In genomic region chr12:7107181-7108041, GRCh38 we compare ENCODE assay signal across 7 cellular contexts. TPM values are rescaled to one million over a fixed set of nuclear protein-coding genes. Genes with fewer than 3 reads are reported as not detected.
DNase-seq lines count a peak whose midpoint lies in the region; ATAC-seq and TF ChIP-seq lines count a peak whose summit lies in the region.

No MANE protein-coding gene starts in this region.

- intact Hi-C loops in prostate gland (cut with DNase I): loop anchor here (2.0 kb wide), 1 partner anchor 47 kb away; the partner anchor contains the start of gene C1S

- H3K36me3 ChIP-seq in H7 (replicated peaks; ENCODE audit: control insufficient read depth, insufficient read depth, low read length) (no peaks in the 10 kb centered on the region), prostate gland (no peaks in the 10 kb centered on the region)

- H3K9me3 ChIP-seq in T-helper 17 cell (ENCODE audit: control insufficient read depth, low read length, poor library complexity, severe bottlenecking): no peaks in the 10 kb centered on the region
- no peaks in the 10 kb centered on the region for H3K9me3 ChIP-seq in prostate gland

- DNase-seq in H7 (no peak), T-helper 17 cell (no peak), fibroblast of pulmonary artery (ENCODE audit: low read depth) (peak; percentile 26), prostate gland (ENCODE audit: low spot score) (no peak), NK-92 (lab: John Stamatoyannopoulos, UW; ENCODE audit: unreplicated experiment) (no peak), NCI-H2171 treated with DMSO at 0.1 percent for 48 hours (lab: John Stamatoyannopoulos, UW) (no peak)

- TF ChIP-seq CTCF in fibroblast of pulmonary artery (IDR thresholded peaks at IDR 0.05; ENCODE audit: low read length, missing control alignments) (no peak), prostate gland (IDR thresholded peaks at IDR 0.05) (no peak)

- peak overlapping the region; percentile 93 for H3K4me3 Mint-ChIP-seq in T-helper 17 cell

- peak overlapping the region; percentile 90 for H3K27ac Mint-ChIP-seq in T-helper 17 cell

- ATAC-seq in T-helper 17 cell (no peak), GM19463 (IDR thresholded peaks at IDR 0.05; ENCODE audit: unreplicated experiment) (no peak)

- peak overlapping the region; percentile 77 to 89 for H3K27ac ChIP-seq in prostate gland

- H3K4me3 ChIP-seq in H7 (ENCODE audit: insufficient read depth, low read depth, low read length) (peak overlapping the region; percentile 64; the same call in 1 of the 2 replicates), fibroblast of pulmonary artery (replicated peaks; ENCODE audit: low read depth, low read length) (peak overlapping the region; percentile 85), prostate gland (peak overlapping the region; percentile 45 to 54)

- 67% methylated on average over 9 of the region's 9 CpGs for WGBS in prostate gland

- no peaks in the 10 kb centered on the region for H3K36me3 Mint-ChIP-seq in T-helper 17 cell (ENCODE audit: low read depth)

- no peaks in the 10 kb centered on the region; the same call in 1 of the 2 replicates for H3K27me3 ChIP-seq in H7 (ENCODE audit: control insufficient read depth, insufficient read depth, low read length)
- no peaks in the 10 kb centered on the region for H3K27me3 ChIP-seq in prostate gland (replicated peaks; ENCODE audit: insufficient read depth)

- no peaks in the 10 kb centered on the region for H3K27me3 Mint-ChIP-seq in T-helper 17 cell

- TF ChIP-seq POLR2A in prostate gland (IDR thresholded peaks at IDR 0.05): no peak

- no peaks in the 10 kb centered on the region for H3K4me1 ChIP-seq in prostate gland (replicated peaks)

- H3K4me1 Mint-ChIP-seq in T-helper 17 cell: peaks cover 30% of the 10 kb centered on the region

RNA-seq across cellular contexts. Expression of gene C1RL, which starts 1.6 kb away (rescaled TPM):
- 16.3 and 18.2 TPM in 2 replicates for total RNA-seq in H7 (2014; rRNA removed; shearing (Covaris generic))
- total RNA-seq in T-helper 17 cell (10 to 100 TPM; 21.4 to 27.2 TPM), prostate gland (10 to 100 TPM; 48.2 to 86.2 TPM)

RNA-seq across cellular contexts. Expression of gene C1R, which starts 15.2 kb away (rescaled TPM):
- 1.1 and 8.2 TPM in 2 replicates for total RNA-seq in H7 (2014; rRNA removed; shearing (Covaris generic))
- total RNA-seq in T-helper 17 cell: 1 to 10 TPM; 3.4 to 7.2 TPM
- total RNA-seq in prostate gland: 100 to 1,000 TPM; 104 to 261 TPM

RNA-seq across cellular contexts. Expression of gene RBP5, which starts 21.3 kb away (rescaled TPM):
- total RNA-seq in H7 (2014; rRNA removed; shearing (Covaris generic)): 1.9 and 2.6 TPM in 2 replicates
- not detected for total RNA-seq in T-helper 17 cell
- total RNA-seq in prostate gland: 1 to 10 TPM; 2.4 to 3.5 TPM

RNA-seq across cellular contexts. Expression of gene CLSTN3, which starts 22.8 kb away (rescaled TPM):
- total RNA-seq in H7 (2014; rRNA removed; shearing (Covaris generic)): 11.0 and 20.3 TPM in 2 replicates
- 10 to 100 TPM; 45.8 to 62.6 TPM for total RNA-seq in T-helper 17 cell
- total RNA-seq in prostate gland: 10 to 100 TPM in 1 of 2 donors, 1 to 10 TPM in 1; 7.7 to 45.7 TPM

RNA-seq across cellular contexts. Expression of gene C1S, which starts 46.9 kb away (rescaled TPM):
- total RNA-seq in H7 (2014; rRNA removed; shearing (Covaris generic)): 4.4 and 4.8 TPM in 2 replicates
- total RNA-seq in T-helper 17 cell (1 to 10 TPM; 2.9 to 3.0 TPM), prostate gland (100 to 1,000 TPM in 1 of 2 donors, 10 to 100 TPM in 1; 52.7 to 176 TPM)

Comparison
In these comparisons a context has a peak if more than half of its experiments do, and no peak if none do; other contexts are left out.
1. RNA of gene C1R, which starts 15.2 kb away (total RNA-seq): 104 to 261 TPM in prostate gland; 3.4 to 7.2 TPM in T-helper 17 cell and 1.1 to 8.2 TPM in H7; every median in the first group is over 10 times any median in the second.
2. Peak in every context shown above with its lines, with median percentiles within 50 percentile points of each other: H3K4me3 ChIP-seq.